Comparison of ENCODE assay signal across 27 cellular contexts in the genomic region with DNA sequence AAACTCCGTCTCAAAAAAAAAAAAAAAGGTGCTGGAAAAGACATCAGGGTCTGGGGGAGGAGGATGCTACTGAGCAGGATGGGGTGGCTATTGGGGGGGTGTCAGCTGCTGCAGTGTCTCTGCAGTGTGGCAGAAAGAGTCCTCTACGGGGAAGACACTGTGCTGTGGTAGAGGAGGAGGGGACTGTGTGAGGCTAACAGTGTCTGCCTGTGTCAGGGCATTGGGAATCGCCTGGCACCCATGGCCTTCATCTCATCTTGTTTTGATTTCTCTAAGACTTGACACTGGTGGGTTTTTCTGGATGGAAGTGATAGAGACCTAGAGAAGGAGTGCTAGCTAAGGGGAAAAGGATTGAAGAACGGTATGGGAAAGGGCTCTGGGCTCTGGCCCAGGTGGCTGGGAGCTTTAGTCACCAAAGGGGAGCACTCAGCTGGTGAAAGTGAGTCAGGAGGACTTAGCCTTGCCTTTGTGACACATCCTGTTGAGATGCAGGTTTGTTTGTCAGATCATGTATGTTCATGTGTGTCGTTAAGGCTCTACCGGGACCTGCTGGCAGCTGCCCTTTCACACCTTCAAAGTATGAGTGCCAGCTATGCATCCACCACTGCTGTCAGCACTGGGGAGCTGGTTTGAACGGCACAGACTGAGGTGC. TPM values are rescaled to one million over a fixed set of nuclear protein-coding genes. Genes with fewer than 3 reads are reported as not detected.
DNase-seq lines count a peak whose midpoint lies in the region; FAIRE-seq and TF ChIP-seq lines count a peak whose summit lies in the region.
"Had no signal": no experiment of that assay in that cellular context is flagged by ENCODE, and none has a peak within 500 bp of the region (broad histone marks: within the 10 kb centered on the region; RNA-seq: fewer than 3 reads in every experiment).

No MANE protein-coding gene starts in this region.

- no peak for TF ChIP-seq POLR2A in tibial nerve (IDR thresholded peaks at IDR 0.05)

- H3K9ac ChIP-seq in Karpas-422 (ENCODE audit: low read length), result no peak overlapping the region
- H3K9ac ChIP-seq: BLaER1 treated with 17β-estradiol and CSF1 and Interleukin-3, amounts not matched to agents 10 nM and 100 nM; neural progenitor cell had no signal

- TF ChIP-seq CTCF in bronchial epithelial cell (IDR thresholded peaks at IDR 0.05; ENCODE audit: insufficient read depth, low read length, severe bottlenecking), result no peak
- TF ChIP-seq CTCF in tibial nerve (IDR thresholded peaks at IDR 0.05), result no peak

- H3K4me1 ChIP-seq in Karpas-422 (ENCODE audit: low read length) (peaks cover 18% of the 10 kb centered on the region), tibial nerve (peaks cover 0 to 16% (median 0%) of the 10 kb centered on the region in 4 donors)
- H3K4me1 ChIP-seq: BLaER1 treated with 17β-estradiol and CSF1 and Interleukin-3, amounts not matched to agents 10 nM and 100 nM; lower lobe of right lung; neural progenitor cell had no signal

- WGBS in tibial nerve, 2 donors, result 81 to 93% methylated on average over 7 of the region's 7 CpGs

- H2AFZ ChIP-seq in Karpas-422 (ENCODE audit: low read length), result no peak overlapping the region
- H2AFZ ChIP-seq: neural progenitor cell had no signal

- H3K27ac ChIP-seq in Karpas-422 (ENCODE audit: low read length) (no peak overlapping the region), substantia nigra (ENCODE audit: low read depth, low read length, poor library complexity, severe bottlenecking) (peak overlapping the region; percentile 8), tibial nerve (no peak overlapping the region)
- H3K27ac ChIP-seq: BLaER1 treated with 17β-estradiol and CSF1 and Interleukin-3, amounts not matched to agents 10 nM and 100 nM; lower lobe of right lung; neural progenitor cell; skin epidermis; transverse colon had no signal

- H3K27me3 ChIP-seq in Karpas-422 (ENCODE audit: low read length), result no peaks in the 10 kb centered on the region
- H3K27me3 ChIP-seq in bronchial epithelial cell (ENCODE audit: control insufficient read depth, insufficient read depth, low read length), result no peaks in the 10 kb centered on the region
- no peaks in the 10 kb centered on the region for H3K27me3 ChIP-seq in tibial nerve
- H3K27me3 ChIP-seq: BLaER1 treated with 17β-estradiol and CSF1 and Interleukin-3, amounts not matched to agents 10 nM and 100 nM; neural progenitor cell; transverse colon had no signal

- no peak overlapping the region for H3K4me2 ChIP-seq in Karpas-422 (ENCODE audit: low read depth, low read length, poor library complexity, severe bottlenecking)
- H3K4me2 ChIP-seq: BLaER1 treated with 17β-estradiol and CSF1 and Interleukin-3, amounts not matched to agents 10 nM and 100 nM; neural progenitor cell had no signal

- H3K9me2 ChIP-seq in Karpas-422 (replicated peaks; ENCODE audit: insufficient read depth, low read length), result no peaks in the 10 kb centered on the region

- DNase-seq in Karpas-422 (peak; percentile 6), bronchial epithelial cell (ENCODE audit: low read depth) (peak; percentile 85), medulla oblongata (ENCODE audit: extremely low spot score) (peak; percentile 29), substantia nigra (lab: John Stamatoyannopoulos, UW) (peak in 4 of 49 donors; percentile 11 to 37 (median 21)), tibial nerve (ENCODE audit: low spot score in 2 of 2) (no peak), activated gamma-delta T cell treated with Interleukin-2 at 50 U/mL for 16 hours (no peak)
- DNase-seq in activated effector memory CD4-positive, alpha-beta T cell treated with Interleukin-2 at 50 U/mL for 16 hours, result no peak
- DNase-seq: activated CD4-positive, alpha-beta T cell treated with anti-CD3 and anti-CD28 coated beads, Interleukin-2, amount 50 U/mL, for 48 hours; activated naive CD8-positive, alpha-beta T cell treated with anti-CD3 and anti-CD28 coated beads, Interleukin-2, amount 10 ng/mL, durations not matched to agents 7 days and 5 days; cerebellar nuclear complex; DMS79 treated with DMSO at 0.1 percent for 48 hours; glutamatergic neuron; H7; KG1; lower lobe of right lung; NCI-H1417 treated with DMSO at 0.1 percent for 48 hours; NCI-H2081; NCI-H774; RPMI8226; stimulated activated naive CD8-positive, alpha-beta T cell treated with anti-CD3 and anti-CD28 coated beads, Interleukin-15, amount 100 ng/mL, for 72 hours; T-helper 1 cell; transverse colon had no signal

- H3K9me3 ChIP-seq in Karpas-422 (ENCODE audit: low read length) (no peaks in the 10 kb centered on the region), tibial nerve (no peaks in the 10 kb centered on the region)
- H3K9me3 ChIP-seq: BLaER1 treated with 17β-estradiol and CSF1 and Interleukin-3, amounts not matched to agents 10 nM and 100 nM; lower lobe of right lung; transverse colon had no signal

- FAIRE-seq in bronchial epithelial cell (lab: Jason Lieb, UNC), result peak; percentile 95
- FAIRE-seq: GM19239, keratinocyte had no signal

- H3K79me2 ChIP-seq in Karpas-422 (ENCODE audit: low read length), result no peaks in the 10 kb centered on the region

- no peaks in the 10 kb centered on the region for H3K36me3 ChIP-seq in Karpas-422 (ENCODE audit: insufficient read depth, low read length)
- peaks cover 26% of the 10 kb centered on the region for H3K36me3 ChIP-seq in bronchial epithelial cell (ENCODE audit: control insufficient read depth, insufficient read depth, low read length)
- peaks cover 0 to 85% (median 0%) of the 10 kb centered on the region in 3 donors for H3K36me3 ChIP-seq in tibial nerve
- H3K36me3 ChIP-seq: neural progenitor cell had no signal

- no peak for TF ChIP-seq EP300 in tibial nerve (IDR thresholded peaks at IDR 0.05)

- H4K20me1 ChIP-seq in Karpas-422 (ENCODE audit: insufficient read depth, low read depth, low read length), result no peaks in the 10 kb centered on the region

- H3K4me3 ChIP-seq in Karpas-422 (ENCODE audit: low read length) (no peak overlapping the region), bronchial epithelial cell (ENCODE audit: low read depth, low read length) (no peak overlapping the region), tibial nerve (no peak overlapping the region)
- H3K4me3 ChIP-seq: BLaER1 treated with 17β-estradiol and CSF1 and Interleukin-3, amounts not matched to agents 10 nM and 100 nM; lower lobe of right lung; neural progenitor cell; skin epidermis; transverse colon had no signal

RNA-seq across cellular contexts. Expression of gene FARP2, which starts 58.0 kb away (rescaled TPM):
- total RNA-seq in Karpas-422 (2014; rRNA removed; shearing (Covaris generic); ENCODE audit: low replicate concordance), result 30.5 and 40.0 TPM in 2 replicates
- total RNA-seq in bronchial epithelial cell (25.0 and 35.8 TPM in 2 replicates), tibial nerve (100 to 1,000 TPM in 2 of 4 donors, 10 to 100 TPM in 2; 42.7 to 229 (median 93.2) TPM)

Comparison
In these comparisons a context has a peak if more than half of its experiments do, and no peak if none do; other contexts are left out.
1. DNase-seq: peak in Karpas-422 (single experiment), bronchial epithelial cell (single experiment) and medulla oblongata (single experiment); none in tibial nerve (0 of 2), activated effector memory CD4-positive, alpha-beta T cell treated with Interleukin-2 at 50 U/mL for 16 hours (single experiment) and activated gamma-delta T cell treated with Interleukin-2 at 50 U/mL for 16 hours (single experiment).